ENCODE assay signal across 17 cellular contexts in genomic region chr11:9762531-9762930, GRCh38.
DNase-seq lines count a peak whose midpoint lies in the region; FAIRE-seq and TF ChIP-seq lines count a peak whose summit lies in the region.
"Had no signal": no experiment of that assay in that cellular context is flagged by ENCODE, and none has a peak within 500 bp of the region (broad histone marks: within the 10 kb centered on the region; RNA-seq: fewer than 3 reads in every experiment).

No MANE protein-coding gene starts in this region.

- no peak overlapping the region for H3T11ph ChIP-seq in H9 (ENCODE audit: low read length)

- no peak overlapping the region for H4K5ac ChIP-seq in H1 (ENCODE audit: insufficient read length, low read depth, low read length)
- no peak overlapping the region for H4K5ac ChIP-seq in H9 (ENCODE audit: insufficient read length, low read depth, low read length)

- H3K4me3 ChIP-seq in H1 (ENCODE audit: extremely low read depth in 1 of 4, insufficient read depth in 2 of 4, low read depth in 3 of 4, low read length in 4 of 4) = no peak overlapping the region
- no peak overlapping the region for H3K4me3 ChIP-seq in Karpas-422 (ENCODE audit: low read length)
- H3K4me3 ChIP-seq: A549, GM23338, K562 had no signal

- H3K18ac ChIP-seq in H1 (ENCODE audit: extremely low read depth, low read length) = no peak overlapping the region
- H3K18ac ChIP-seq in H9 (ENCODE audit: insufficient read length, low read depth, low read length) = no peak overlapping the region

- H3K27me3 ChIP-seq in H1 (replicated peaks in 1 of 4; ENCODE audit: control insufficient read depth in 3 of 4, extremely low read depth in 1 of 4, insufficient read depth in 3 of 4, low read length in 3 of 4) = no peaks in the 10 kb centered on the region
- H3K27me3 ChIP-seq in H9 (ENCODE audit: insufficient read depth, low read length) = no peaks in the 10 kb centered on the region
- H3K27me3 ChIP-seq in Karpas-422 (ENCODE audit: low read length) = no peaks in the 10 kb centered on the region

- H3K4me1 Mint-ChIP-seq in nephron = peaks cover 80% of the 10 kb centered on the region
- peaks cover 20 to 22% of the 10 kb centered on the region in 2 experiments for H3K4me1 Mint-ChIP-seq in H9

- in situ Hi-C loops in G401 (cut with HindIII; ENCODE audit: low sequenced_read_pairs) = no loop called here

- POLR2A ChIA-PET in H1 (lab: Charles Lee; ENCODE audit: partially characterized antibody) = no interaction called here

- H3K79me1 ChIP-seq in H1 (ENCODE audit: low read depth, low read length) (no peaks in the 10 kb centered on the region), H9 (ENCODE audit: insufficient read depth, low read depth, low read length, poor library complexity, severe bottlenecking) (no peaks in the 10 kb centered on the region)

- H3K9ac ChIP-seq in H1 (replicated peaks in 1 of 4; ENCODE audit: extremely low read depth in 1 of 4, low read depth in 3 of 4, low read length in 3 of 4) = no peak overlapping the region
- H3K9ac ChIP-seq in H9 (ENCODE audit: extremely low read depth, insufficient read length, low read length) = no peak overlapping the region
- no peak overlapping the region for H3K9ac ChIP-seq in Karpas-422 (ENCODE audit: low read length)

- no peak overlapping the region for H2BK5ac ChIP-seq in H1 (ENCODE audit: low read depth, low read length)
- H2BK5ac ChIP-seq in H9 (ENCODE audit: insufficient read length, low read length) = no peak overlapping the region

- H2BK20ac ChIP-seq in H1 (ENCODE audit: low read length) = no peak overlapping the region; the same call in 1 of the 2 replicates
- H2BK20ac ChIP-seq in H9 (ENCODE audit: low read depth, low read length, poor library complexity, severe bottlenecking) = no peak overlapping the region

- 91% methylated on average over 4 of the region's 4 CpGs; no CpG with 5 or more reads in 1 of the 2 experiments for WGBS in H1 (ENCODE audit: extremely low coverage in 1 of 2, insufficient coverage in 1 of 2, insufficient read length in 1 of 2, insufficient replicate concordance in 2 of 2, low coverage in 1 of 2, low lambda C conversion rate in 2 of 2, missing lambda C conversion rate in 1 of 2), 2 experiments
- no CpG with 5 or more reads among the region's 4 CpGs for WGBS in H9 (ENCODE audit: extremely low coverage, insufficient read length, low lambda C conversion rate)

- no peak for TF ChIP-seq EP300 in H1 (IDR thresholded peaks at IDR 0.05; ENCODE audit: borderline replicate concordance in 1 of 2, low read depth in 2 of 2, low read length in 2 of 2)

- H3K4me1 ChIP-seq in H1 (replicated peaks in 1 of 4; ENCODE audit: control insufficient read depth in 3 of 4, insufficient read depth in 4 of 4, low read length in 3 of 4) (peaks cover 0 to 29% (median 16%) of the 10 kb centered on the region in 4 experiments; a peak in 6 of 7 replicates), H9 (ENCODE audit: insufficient read depth, low read length) (peaks cover 3% of the 10 kb centered on the region), Karpas-422 (ENCODE audit: low read length) (peaks cover 41% of the 10 kb centered on the region)

- H4K8ac ChIP-seq in H1 (ENCODE audit: extremely low read depth, insufficient read depth, low read length) (no peak overlapping the region), H9 (replicated peaks; ENCODE audit: insufficient read length, low read depth, low read length) (no peak overlapping the region)

- H3K27ac ChIP-seq in H1 (ENCODE audit: low read depth, low read length) = no peak overlapping the region
- no peak overlapping the region for H3K27ac ChIP-seq in H9 (ENCODE audit: insufficient read length, low read depth, low read length)
- no peak overlapping the region for H3K27ac ChIP-seq in Karpas-422 (ENCODE audit: low read length)

- no peak for TF ChIP-seq RAD21 in H1 (IDR thresholded peaks at IDR 0.05 in 1 of 2, conservative IDR thresholded peaks at IDR 0.05 in 1 of 2; ENCODE audit: low read depth in 2 of 2, low read length in 2 of 2)

- no peaks in the 10 kb centered on the region for H3K79me2 ChIP-seq in H1 (ENCODE audit: control insufficient read depth in 1 of 2, insufficient read depth in 2 of 2, low read length in 2 of 2)
- H3K79me2 ChIP-seq in H9 (ENCODE audit: insufficient read depth, low read length) = no peaks in the 10 kb centered on the region
- H3K79me2 ChIP-seq in Karpas-422 (ENCODE audit: low read length) = no peaks in the 10 kb centered on the region

- peak overlapping the region; percentile 33 for H4K91ac ChIP-seq in H1 (replicated peaks; ENCODE audit: insufficient read length, low read length)
- H4K91ac ChIP-seq in H9 (ENCODE audit: insufficient read length, low read depth, low read length) = no peak overlapping the region

- H3K36me3 Mint-ChIP-seq in nephron (ENCODE audit: low read depth) (peaks cover 4% of the 10 kb centered on the region), H9 (ENCODE audit: insufficient read depth in 1 of 3, low read depth in 3 of 3) (peaks cover 0 to 3% (median 0%) of the 10 kb centered on the region in 3 experiments; a peak in 2 of 7 replicates)

- H3K56ac ChIP-seq in H1 (replicated peaks; ENCODE audit: insufficient read length, low read depth, low read length) = no peak overlapping the region
- no peak overlapping the region for H3K56ac ChIP-seq in H9 (ENCODE audit: insufficient read length, low read depth, low read length)

- H3K9me3 Mint-ChIP-seq in nephron = no peaks in the 10 kb centered on the region
- H3K9me3 Mint-ChIP-seq in H9 = no peaks in the 10 kb centered on the region; a peak in 1 of 5 replicates
- H3K9me3 Mint-ChIP-seq: CD4-positive, alpha-beta T cell had no signal

- TF ChIP-seq CTCF in H1 (IDR thresholded peaks at IDR 0.05; ENCODE audit: control extremely low read depth in 1 of 3, insufficient read depth in 1 of 3, low read depth in 1 of 3, low read length in 3 of 3) (no peak), nephron (IDR thresholded peaks at IDR 0.05; ENCODE audit: unreplicated experiment in 3 of 3) (no peak), H9 (conservative IDR thresholded peaks at IDR 0.05) (no peak)

- no peak overlapping the region for H3K4me2 ChIP-seq in H1 (ENCODE audit: insufficient read depth in 1 of 2, low read depth in 2 of 2, low read length in 2 of 2)
- H3K4me2 ChIP-seq in H9 (ENCODE audit: insufficient read depth, insufficient read length, low read length) = no peak overlapping the region
- H3K4me2 ChIP-seq in Karpas-422 (ENCODE audit: low read depth, low read length, poor library complexity, severe bottlenecking) = no peak overlapping the region
- H3K4me2 ChIP-seq: A549, GM23338 had no signal

- TF ChIP-seq POLR2A in H1 (IDR thresholded peaks at IDR 0.05; ENCODE audit: control extremely low read depth in 1 of 2, low read depth in 2 of 2, low read length in 2 of 2) = no peak

- H2BK12ac ChIP-seq in H1 (ENCODE audit: low read depth, low read length) = no peak overlapping the region
- no peak overlapping the region for H2BK12ac ChIP-seq in H9 (ENCODE audit: insufficient read length, low read depth, low read length)

- H2AK5ac ChIP-seq in H1 (ENCODE audit: low read depth, low read length) (no peak overlapping the region), H9 (ENCODE audit: insufficient read length, low read length) (no peak overlapping the region)

- H3K9me2 ChIP-seq in Karpas-422 (replicated peaks; ENCODE audit: insufficient read depth, low read length) = no peaks in the 10 kb centered on the region

- no peaks in the 10 kb centered on the region for H4K20me1 ChIP-seq in H1 (replicated peaks in 1 of 2; ENCODE audit: control insufficient read depth in 1 of 2, insufficient read depth in 2 of 2, low read length in 2 of 2)
- no peaks in the 10 kb centered on the region for H4K20me1 ChIP-seq in H9 (ENCODE audit: control insufficient read depth, insufficient read depth, insufficient read length)
- H4K20me1 ChIP-seq in Karpas-422 (ENCODE audit: insufficient read depth, low read depth, low read length) = no peaks in the 10 kb centered on the region

- H3K14ac ChIP-seq in H1 (ENCODE audit: insufficient read length) (no peak overlapping the region), H9 (ENCODE audit: insufficient read depth, low read length) (no peak overlapping the region)

- H3K27ac Mint-ChIP-seq in nephron (peak overlapping the region; percentile 49 to 77 (median 70)), H9 (no peak overlapping the region)
- H3K27ac Mint-ChIP-seq: CD4-positive, alpha-beta T cell; GM23338 had no signal

- H2AFZ ChIP-seq in H1 (ENCODE audit: low read length) (no peak overlapping the region), H9 (ENCODE audit: low read length) (no peak overlapping the region), Karpas-422 (ENCODE audit: low read length) (no peak overlapping the region)
- H2AFZ ChIP-seq: GM23338 had no signal

- H2BK15ac ChIP-seq in H1 (ENCODE audit: low read length) (no peak overlapping the region), H9 (ENCODE audit: low read depth, low read length) (no peak overlapping the region)

- no peak for FAIRE-seq in H1 (lab: Jason Lieb, UNC)
- FAIRE-seq: A549, GM12891, K562 had no signal

- no peak overlapping the region for H3K23ac ChIP-seq in H1 (ENCODE audit: insufficient read length)
- no peak overlapping the region for H3K23ac ChIP-seq in H9 (ENCODE audit: insufficient read length, low read depth, low read length)

- CTCF ChIA-PET in H1 (lab: Charles Lee; ENCODE audit: partially characterized antibody) = interaction anchor here (0.7 to 1.6 kb wide), 4 partner anchors 14 to 419 kb away, joined by 3 to 5 read pairs (median 4); no protein-coding TSS in a partner anchor

- H3K4ac ChIP-seq in H1 (replicated peaks; ENCODE audit: insufficient read length, low read depth, low read length) (no peak overlapping the region), H9 (ENCODE audit: low read depth, low read length) (no peak overlapping the region)

- H3K23me2 ChIP-seq in H1 (ENCODE audit: low read depth, low read length) = peaks cover 5% of the 10 kb centered on the region
- H3K23me2 ChIP-seq in H9 (ENCODE audit: insufficient read length, low read depth, low read length, poor library complexity, severe bottlenecking) = peaks cover 9% of the 10 kb centered on the region

- H2BK120ac ChIP-seq in H1 (replicated peaks; ENCODE audit: low read depth, low read length) = no peak overlapping the region
- H2BK120ac ChIP-seq in H9 (ENCODE audit: low read depth, low read length, poor library complexity, severe bottlenecking) = no peak overlapping the region

- H3K9me3 ChIP-seq in H1 (ENCODE audit: insufficient read depth in 2 of 2, low read depth in 1 of 2, low read length in 1 of 2) (no peaks in the 10 kb centered on the region), H9 (ENCODE audit: control insufficient read depth, low read depth, low read length) (no peaks in the 10 kb centered on the region), Karpas-422 (ENCODE audit: low read length) (no peaks in the 10 kb centered on the region)
- H3K9me3 ChIP-seq: A549, Caco-2 had no signal

- H3K27me3 Mint-ChIP-seq in nephron (ENCODE audit: low read depth) (peaks cover 4% of the 10 kb centered on the region), H9 (ENCODE audit: low read depth) (no peaks in the 10 kb centered on the region)
- H3K27me3 Mint-ChIP-seq: CD4-positive, alpha-beta T cell had no signal

- H3K4me3 Mint-ChIP-seq in nephron (peak overlapping the region in 2 of 3 experiments; percentile 27 to 40), H9 (no peak overlapping the region)
- H3K4me3 Mint-ChIP-seq: CD4-positive, alpha-beta T cell; GM23338 had no signal

- DNase-seq in G401 (ENCODE audit: low spot score) (peak; percentile 70), NCI-H2227 treated with DMSO at 0.1 percent for 48 hours (lab: John Stamatoyannopoulos, UW) (peak; percentile 57), H1 (ENCODE audit: low read depth in 1 of 2, low spot score in 2 of 2) (no peak), H9 (no peak), Karpas-422 (no peak), DMS53 treated with DMSO at 0.1 percent for 48 hours (lab: John Stamatoyannopoulos, UW; ENCODE audit: unreplicated experiment) (no peak)
- DNase-seq: Caco-2; CD4-positive, alpha-beta T cell; MV-4-11; NCI-H187 treated with DMSO at 0.1 percent for 48 hours; NCI-H526; SHP77 treated with DMSO at 0.1 percent for 48 hours had no signal

- no peaks in the 10 kb centered on the region for H3K36me3 ChIP-seq in H1 (ENCODE audit: control insufficient read depth in 2 of 4, insufficient read depth in 4 of 4, low read length in 3 of 4)
- H3K36me3 ChIP-seq in Karpas-422 (ENCODE audit: insufficient read depth, low read length) = no peaks in the 10 kb centered on the region

Comparison
In these comparisons a context has a peak if more than half of its experiments do, and no peak if none do; other contexts are left out.
1. DNase-seq: peak in G401 (single experiment) and NCI-H2227 treated with DMSO at 0.1 percent for 48 hours (single experiment); none in H1 (0 of 2), H9 (single experiment), Karpas-422 (single experiment) and DMS53 treated with DMSO at 0.1 percent for 48 hours (single experiment).
2. H3K27ac Mint-ChIP-seq: peak in nephron (3 of 3); none in H9 (0 of 3).
3. H3K4me3 Mint-ChIP-seq: peak in nephron (2 of 3); none in H9 (0 of 2).